ENCODE assay signal across 8 cellular contexts in genomic region chr16:30997000-30997886, GRCh38.
DNase-seq lines count a peak whose midpoint lies in the region; ATAC-seq, FAIRE-seq and TF ChIP-seq lines count a peak whose summit lies in the region.

No MANE protein-coding gene starts in this region.

- TF ChIP-seq POLR2A in GM10847 (IDR thresholded peaks at IDR 0.05; ENCODE audit: extremely low read depth, insufficient read length) = peak; percentile 66

- ATAC-seq in HG02623 (IDR thresholded peaks at IDR 0.05; ENCODE audit: unreplicated experiment) = peak; percentile 63

- peak; percentile 39 for DNase-seq in NCI-H2171 treated with DMSO at 0.1 percent for 48 hours (lab: John Stamatoyannopoulos, UW)
- peak; percentile 75 to 76 for DNase-seq in activated CD4-positive, alpha-beta T cell treated with anti-CD3 and anti-CD28 coated beads, Interleukin-2, amount 50 U/mL, for 4 hours
- peak; percentile 67 for DNase-seq in effector CD4-positive, alpha-beta T cell
- DNase-seq in medulla oblongata (ENCODE audit: extremely low spot score) = peak; percentile 44
- peak; percentile 70 for DNase-seq in stimulated activated CD8-positive, alpha-beta memory T cell treated with anti-CD3 and anti-CD28 coated beads, Interleukin-15, amount 100 ng/mL, for 24 hours (ENCODE audit: low read depth)
- no peak for DNase-seq in urothelium cell line (ENCODE audit: low spot score)

- no peak for FAIRE-seq in urothelium cell line (lab: Jason Lieb, UNC)
